Comparison of ENCODE assay signal across 17 cellular contexts in the genomic region with DNA sequence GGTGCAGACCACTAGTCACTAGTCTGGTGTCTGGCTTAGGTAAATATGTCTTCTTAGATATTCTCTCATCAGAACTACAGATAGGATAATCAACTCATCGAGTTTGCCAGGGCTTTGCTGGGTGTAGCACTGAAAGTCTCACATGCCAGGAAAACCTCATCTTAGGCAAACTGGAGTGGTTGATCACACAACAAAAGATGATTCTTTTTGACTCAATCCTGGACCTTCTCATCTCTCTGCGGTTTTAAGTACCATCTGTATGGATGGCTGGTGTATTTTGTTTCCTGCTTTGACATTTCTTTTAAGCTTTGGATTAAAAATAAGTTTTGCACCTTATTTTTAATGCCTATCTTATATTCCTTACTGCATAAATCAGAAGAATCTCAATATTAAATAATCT.
"Had no signal": no experiment of that assay in that cellular context is flagged by ENCODE, and none has a peak within 500 bp of the region (broad histone marks: within the 10 kb centered on the region; RNA-seq: fewer than 3 reads in every experiment).

No MANE protein-coding gene starts in this region.

- H3K36me3 ChIP-seq: cardiac muscle cell had no signal

- DNase-seq: activated CD4-positive, alpha-beta T cell treated with anti-CD3 and anti-CD28 coated beads, Interleukin-2, amount 50 U/mL, for 4 hours; activated CD8-positive, alpha-beta memory T cell treated with anti-CD3 and anti-CD28 coated beads, Interleukin-2, amount 50 U/mL, for 48 hours; activated effector memory CD4-positive, alpha-beta T cell treated with Interleukin-2 at 50 U/mL for 16 hours; colonic mucosa; esophagus squamous epithelium; hippocampal formation; kidney; left lung; mammary epithelial cell; naive B cell; stimulated activated CD4-positive, alpha-beta T cell treated with anti-CD3 and anti-CD28 coated beads, Interleukin-1b, Interleukin-23, amount 100 ng/mL, for 48 hours; T1000; thyroid gland had no signal

- H3K4me3 ChIP-seq: cardiac muscle cell, colonic mucosa, esophagus squamous epithelium, left lung, SK-N-MC, thyroid gland had no signal

- H3K4me1 Mint-ChIP-seq: naive B cell had no signal

- ATAC-seq: activated CD4-positive, CD25-positive, alpha-beta regulatory T cell treated with anti-CD3 and anti-CD28 coated beads, Interleukin-2, amount 50 U/mL, for 24 hours; left lung had no signal

- H3K27ac ChIP-seq: cardiac muscle cell, colonic mucosa, esophagus squamous epithelium, left lung, neutrophil, SK-N-MC, thyroid gland had no signal

- H3K27ac Mint-ChIP-seq: naive B cell had no signal

- H3K9me3 ChIP-seq: colonic mucosa, esophagus squamous epithelium, left lung, thyroid gland had no signal

- H3K27me3 ChIP-seq: cardiac muscle cell, colonic mucosa, esophagus squamous epithelium, left lung, neutrophil, thyroid gland had no signal

- H3K4me1 ChIP-seq: colonic mucosa, esophagus squamous epithelium, left lung, thyroid gland had no signal

- H3K27me3 Mint-ChIP-seq: naive B cell had no signal

- H3K4me3 Mint-ChIP-seq: naive B cell had no signal
